Comparison of ENCODE assay signal across 12 cellular contexts in the genomic region with DNA sequence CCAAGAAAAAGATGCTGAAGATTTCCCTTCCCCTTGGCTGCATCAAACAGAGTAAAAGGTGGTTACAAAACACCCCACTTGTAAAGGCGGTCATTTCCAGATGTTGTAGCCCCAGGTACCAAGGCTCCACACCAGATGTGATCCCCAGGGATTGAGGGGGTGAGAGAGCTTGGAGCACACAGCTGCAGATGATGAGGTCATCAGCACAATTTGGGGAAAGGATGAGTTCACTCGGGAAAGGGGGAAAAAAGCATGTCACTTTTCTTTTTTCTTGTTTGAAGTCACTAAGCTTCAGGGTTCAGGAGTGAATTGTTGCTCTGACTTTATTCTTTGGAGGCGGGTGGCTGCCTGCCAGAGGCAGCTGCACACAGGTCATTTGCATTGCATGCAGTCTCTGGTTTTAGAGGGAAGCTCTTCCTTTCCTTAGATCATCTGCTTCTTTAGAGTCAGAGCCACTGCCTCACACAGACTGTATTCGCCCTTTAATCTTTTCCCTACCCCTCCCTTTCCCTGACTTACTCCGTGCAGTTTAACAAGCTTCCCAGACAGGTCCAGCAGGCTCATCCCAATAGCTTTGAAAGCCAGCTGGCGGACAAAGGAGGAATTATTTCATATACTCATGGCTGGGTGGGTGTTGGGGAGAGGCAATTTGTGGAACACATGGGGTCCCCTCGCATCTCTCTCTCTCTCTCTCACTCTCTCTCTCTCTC.
A peak's percentile ranks its signal among the peaks of the same experiment; 100 is the strongest.
DNase-seq lines count a peak whose midpoint lies in the region; ATAC-seq, FAIRE-seq and TF ChIP-seq lines count a peak whose summit lies in the region.
"Had no signal": no experiment of that assay in that cellular context is flagged by ENCODE, and none has a peak within 500 bp of the region (broad histone marks: within the 10 kb centered on the region; RNA-seq: fewer than 3 reads in every experiment).

No MANE protein-coding gene starts in this region.

- no peaks in the 10 kb centered on the region for H3K9me3 ChIP-seq in astrocyte (ENCODE audit: insufficient read depth, low read depth, low read length)
- H3K9me3 ChIP-seq: neutrophil, vagina had no signal

- H3K36me3 Mint-ChIP-seq in astrocyte (ENCODE audit: low read depth, unreplicated experiment): no peaks in the 10 kb centered on the region
- peaks cover 5% of the 10 kb centered on the region for H3K36me3 Mint-ChIP-seq in mesothelial cell of epicardium

- H3K4me3 ChIP-seq in astrocyte (ENCODE audit: insufficient read depth, low read depth, low read length): no peak overlapping the region
- H3K4me3 ChIP-seq: vagina had no signal

- TF ChIP-seq CTCF in astrocyte (IDR thresholded peaks at IDR 0.05; ENCODE audit: insufficient read depth, low read depth, low read length) (no peak), mesothelial cell of epicardium (IDR thresholded peaks at IDR 0.05; ENCODE audit: unreplicated experiment) (no peak)

- peak overlapping the region; percentile 28 for H3K4me2 ChIP-seq in astrocyte (ENCODE audit: low read length)

- peaks cover 12% of the 10 kb centered on the region for H3K4me1 Mint-ChIP-seq in astrocyte (ENCODE audit: low read depth, unreplicated experiment)
- H3K4me1 Mint-ChIP-seq in mesothelial cell of epicardium: peaks cover 29% of the 10 kb centered on the region

- no peaks in the 10 kb centered on the region for H3K9me3 Mint-ChIP-seq in astrocyte (ENCODE audit: unreplicated experiment)
- peaks cover 14% of the 10 kb centered on the region for H3K9me3 Mint-ChIP-seq in mesothelial cell of epicardium

- no peaks in the 10 kb centered on the region for H3K36me3 ChIP-seq in astrocyte (ENCODE audit: insufficient read depth, low read length)
- H3K36me3 ChIP-seq: neutrophil, vagina had no signal

- H3K27ac Mint-ChIP-seq in astrocyte (ENCODE audit: unreplicated experiment): no peak overlapping the region
- peak overlapping the region; percentile 62 for H3K27ac Mint-ChIP-seq in mesothelial cell of epicardium

- ATAC-seq in HG02678 (IDR thresholded peaks at IDR 0.05; ENCODE audit: unreplicated experiment) (peak; percentile 68), GM18909 (IDR thresholded peaks at IDR 0.05; ENCODE audit: poor library complexity, unreplicated experiment) (no peak)

- H3K4me1 ChIP-seq in astrocyte (ENCODE audit: insufficient read depth, low read length): no peaks in the 10 kb centered on the region

- peak; percentile 0 for DNase-seq in EH (ENCODE audit: low read depth)
- no peak for DNase-seq in astrocyte (ENCODE audit: low read depth)
- DNase-seq in mesothelial cell of epicardium (ENCODE audit: low spot score in 2 of 2, unreplicated experiment in 2 of 2): no peak
- no peak for DNase-seq in SHP77 treated with DMSO at 0.1 percent for 48 hours (lab: John Stamatoyannopoulos, UW)
- DNase-seq in CD1c-positive myeloid dendritic cell (ENCODE audit: extremely low spot score): no peak
- DNase-seq in HPDE6-E6E7 (ENCODE audit: extremely low spot score): no peak
- DNase-seq: CD4-positive, alpha-beta memory T cell; cerebellar nuclear complex had no signal

- no peaks in the 10 kb centered on the region for H3K27me3 ChIP-seq in astrocyte (ENCODE audit: insufficient read depth, low read length)
- H3K27me3 ChIP-seq: neutrophil, vagina had no signal

- H3K79me2 ChIP-seq in astrocyte (ENCODE audit: insufficient read depth, low read length): no peaks in the 10 kb centered on the region

- no peak overlapping the region for H3K9ac ChIP-seq in astrocyte (ENCODE audit: low read length)

- no peaks in the 10 kb centered on the region for H4K20me1 ChIP-seq in astrocyte (ENCODE audit: insufficient read depth, low read length)

- H3K27ac ChIP-seq in astrocyte (ENCODE audit: low read depth, low read length): no peak overlapping the region
- H3K27ac ChIP-seq: neutrophil, vagina had no signal

- no peaks in the 10 kb centered on the region for H3K27me3 Mint-ChIP-seq in astrocyte (ENCODE audit: low read depth, unreplicated experiment)
- H3K27me3 Mint-ChIP-seq in mesothelial cell of epicardium (ENCODE audit: low read depth): no peaks in the 10 kb centered on the region

- H3K4me3 Mint-ChIP-seq in astrocyte (ENCODE audit: unreplicated experiment) (no peak overlapping the region), mesothelial cell of epicardium (peak overlapping the region; percentile 16)
- H3K4me3 Mint-ChIP-seq: CD4-positive, alpha-beta memory T cell had no signal

- no peak overlapping the region for H2AFZ ChIP-seq in astrocyte (ENCODE audit: low read depth, low read length)

- FAIRE-seq in astrocyte (lab: Jason Lieb, UNC): no peak
